ENCODE assay signal across 2 cellular contexts in the genomic region with DNA sequence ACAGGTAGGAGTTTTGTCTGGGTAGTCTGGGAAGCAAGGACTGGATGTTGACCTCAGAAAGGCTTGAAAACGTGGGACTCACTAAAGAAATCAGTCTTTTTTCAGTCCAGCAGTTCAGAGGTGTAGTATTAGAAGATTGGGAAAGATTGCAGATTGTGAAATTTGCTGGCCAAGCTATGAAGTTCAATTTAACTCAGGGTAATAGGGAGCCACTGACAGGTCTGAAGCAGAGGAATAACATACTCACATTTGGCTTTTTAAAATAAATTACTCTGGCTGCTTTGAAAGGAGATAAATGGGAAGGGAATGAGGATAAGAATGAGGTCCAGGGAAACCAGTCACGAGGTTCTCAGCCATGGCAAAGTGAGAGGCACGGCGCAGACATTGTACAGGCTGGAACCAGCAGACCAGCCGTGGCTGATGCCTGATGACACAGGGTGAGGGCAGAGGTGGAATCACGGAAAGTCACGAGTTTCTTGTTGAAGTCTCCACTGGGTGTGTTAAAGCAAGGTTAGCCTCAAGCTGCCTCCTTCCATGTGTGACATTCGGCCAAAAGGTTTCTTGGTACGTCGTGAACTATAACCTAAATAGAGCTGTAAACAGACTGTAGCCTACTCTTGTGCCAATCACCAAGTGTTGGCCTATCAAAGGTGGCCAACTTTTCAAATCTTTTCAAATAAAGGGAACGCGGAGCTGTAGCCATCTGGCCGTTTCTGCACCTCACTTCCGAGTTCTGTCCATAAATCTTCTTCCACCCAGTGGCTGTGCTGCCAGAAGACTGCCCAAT.
TF ChIP-seq lines count a peak whose summit lies in the region.

No MANE protein-coding gene starts in this region.

TF ChIP-seq in liver, 16 proteins besides CTCF, POLR2A, EP300 and RAD21 (continued from another document):
- TF ChIP-seq, protein P1, sequence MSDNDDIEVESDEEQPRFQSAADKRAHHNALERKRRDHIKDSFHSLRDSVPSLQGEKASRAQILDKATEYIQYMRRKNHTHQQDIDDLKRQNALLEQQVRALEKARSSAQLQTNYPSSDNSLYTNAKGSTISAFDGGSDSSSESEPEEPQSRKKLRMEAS (IDR thresholded peaks at IDR 0.05): peak; percentile 49
- TF ChIP-seq EGR1 (IDR thresholded peaks at IDR 0.05; ENCODE audit: low read depth in 2 of 2): no peak
- peak; percentile 65 for TF ChIP-seq YY1 (IDR thresholded peaks at IDR 0.05)
- TF ChIP-seq, protein P2, sequence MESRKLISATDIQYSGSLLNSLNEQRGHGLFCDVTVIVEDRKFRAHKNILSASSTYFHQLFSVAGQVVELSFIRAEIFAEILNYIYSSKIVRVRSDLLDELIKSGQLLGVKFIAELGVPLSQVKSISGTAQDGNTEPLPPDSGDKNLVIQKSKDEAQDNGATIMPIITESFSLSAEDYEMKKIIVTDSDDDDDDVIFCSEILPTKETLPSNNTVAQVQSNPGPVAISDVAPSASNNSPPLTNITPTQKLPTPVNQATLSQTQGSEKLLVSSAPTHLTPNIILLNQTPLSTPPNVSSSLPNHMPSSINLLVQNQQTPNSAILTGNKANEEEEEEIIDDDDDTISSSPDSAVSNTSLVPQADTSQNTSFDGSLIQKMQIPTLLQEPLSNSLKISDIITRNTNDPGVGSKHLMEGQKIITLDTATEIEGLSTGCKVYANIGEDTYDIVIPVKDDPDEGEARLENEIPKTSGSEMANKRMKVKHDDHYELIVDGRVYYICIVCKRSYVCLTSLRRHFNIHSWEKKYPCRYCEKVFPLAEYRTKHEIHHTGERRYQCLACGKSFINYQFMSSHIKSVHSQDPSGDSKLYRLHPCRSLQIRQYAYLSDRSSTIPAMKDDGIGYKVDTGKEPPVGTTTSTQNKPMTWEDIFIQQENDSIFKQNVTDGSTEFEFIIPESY (IDR thresholded peaks at IDR 0.05): peak; percentile 64
- TF ChIP-seq FOXA2 (IDR thresholded peaks at IDR 0.05): no peak
- TF ChIP-seq HNF4G (IDR thresholded peaks at IDR 0.05): peak; percentile 30
- no peak for TF ChIP-seq JUND (IDR thresholded peaks at IDR 0.05)
- no peak for TF ChIP-seq NR2F2 (IDR thresholded peaks at IDR 0.05)
- TF ChIP-seq, protein P3, sequence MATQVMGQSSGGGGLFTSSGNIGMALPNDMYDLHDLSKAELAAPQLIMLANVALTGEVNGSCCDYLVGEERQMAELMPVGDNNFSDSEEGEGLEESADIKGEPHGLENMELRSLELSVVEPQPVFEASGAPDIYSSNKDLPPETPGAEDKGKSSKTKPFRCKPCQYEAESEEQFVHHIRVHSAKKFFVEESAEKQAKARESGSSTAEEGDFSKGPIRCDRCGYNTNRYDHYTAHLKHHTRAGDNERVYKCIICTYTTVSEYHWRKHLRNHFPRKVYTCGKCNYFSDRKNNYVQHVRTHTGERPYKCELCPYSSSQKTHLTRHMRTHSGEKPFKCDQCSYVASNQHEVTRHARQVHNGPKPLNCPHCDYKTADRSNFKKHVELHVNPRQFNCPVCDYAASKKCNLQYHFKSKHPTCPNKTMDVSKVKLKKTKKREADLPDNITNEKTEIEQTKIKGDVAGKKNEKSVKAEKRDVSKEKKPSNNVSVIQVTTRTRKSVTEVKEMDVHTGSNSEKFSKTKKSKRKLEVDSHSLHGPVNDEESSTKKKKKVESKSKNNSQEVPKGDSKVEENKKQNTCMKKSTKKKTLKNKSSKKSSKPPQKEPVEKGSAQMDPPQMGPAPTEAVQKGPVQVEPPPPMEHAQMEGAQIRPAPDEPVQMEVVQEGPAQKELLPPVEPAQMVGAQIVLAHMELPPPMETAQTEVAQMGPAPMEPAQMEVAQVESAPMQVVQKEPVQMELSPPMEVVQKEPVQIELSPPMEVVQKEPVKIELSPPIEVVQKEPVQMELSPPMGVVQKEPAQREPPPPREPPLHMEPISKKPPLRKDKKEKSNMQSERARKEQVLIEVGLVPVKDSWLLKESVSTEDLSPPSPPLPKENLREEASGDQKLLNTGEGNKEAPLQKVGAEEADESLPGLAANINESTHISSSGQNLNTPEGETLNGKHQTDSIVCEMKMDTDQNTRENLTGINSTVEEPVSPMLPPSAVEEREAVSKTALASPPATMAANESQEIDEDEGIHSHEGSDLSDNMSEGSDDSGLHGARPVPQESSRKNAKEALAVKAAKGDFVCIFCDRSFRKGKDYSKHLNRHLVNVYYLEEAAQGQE (IDR thresholded peaks at IDR 0.05): peak; percentile 50
- no peak for TF ChIP-seq FOXA1 (IDR thresholded peaks at IDR 0.05)
- no peak for TF ChIP-seq TAF1 (conservative IDR thresholded peaks at IDR 0.05)
- TF ChIP-seq HNF4A (conservative IDR thresholded peaks at IDR 0.05): peak; percentile 68 to 79
- TF ChIP-seq, protein P4, sequence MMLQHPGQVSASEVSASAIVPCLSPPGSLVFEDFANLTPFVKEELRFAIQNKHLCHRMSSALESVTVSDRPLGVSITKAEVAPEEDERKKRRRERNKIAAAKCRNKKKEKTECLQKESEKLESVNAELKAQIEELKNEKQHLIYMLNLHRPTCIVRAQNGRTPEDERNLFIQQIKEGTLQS (IDR thresholded peaks at IDR 0.05): peak; percentile 19
- peak; percentile 84 for TF ChIP-seq SP1 (IDR thresholded peaks at IDR 0.05)
- TF ChIP-seq GABPA (IDR thresholded peaks at IDR 0.05 in 1 of 2, conservative IDR thresholded peaks at IDR 0.05 in 1 of 2): no peak

TF ChIP-seq in HepG2, 621 proteins besides CTCF, POLR2A, EP300 and RAD21 (continued from another document):
- TF ChIP-seq, protein P5, sequence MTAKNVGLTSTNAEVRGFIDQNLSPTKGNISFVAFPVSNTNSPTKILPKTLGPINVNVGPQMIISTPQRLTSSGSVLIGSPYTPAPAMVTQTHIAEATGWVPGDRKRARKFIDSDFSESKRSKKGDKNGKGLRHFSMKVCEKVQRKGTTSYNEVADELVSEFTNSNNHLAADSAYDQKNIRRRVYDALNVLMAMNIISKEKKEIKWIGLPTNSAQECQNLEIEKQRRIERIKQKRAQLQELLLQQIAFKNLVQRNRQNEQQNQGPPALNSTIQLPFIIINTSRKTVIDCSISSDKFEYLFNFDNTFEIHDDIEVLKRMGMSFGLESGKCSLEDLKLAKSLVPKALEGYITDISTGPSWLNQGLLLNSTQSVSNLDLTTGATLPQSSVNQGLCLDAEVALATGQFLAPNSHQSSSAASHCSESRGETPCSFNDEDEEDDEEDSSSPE (CRISPR knock-in tag; IDR thresholded peaks at IDR 0.05): no peak
- TF ChIP-seq MXD4 (CRISPR knock-in tag; IDR thresholded peaks at IDR 0.05) (no peak), FOXJ3 (CRISPR knock-in tag; IDR thresholded peaks at IDR 0.05; ENCODE audit: borderline replicate concordance) (no peak), HES4 (CRISPR knock-in tag; IDR thresholded peaks at IDR 0.05; ENCODE audit: borderline replicate concordance) (no peak), JDP2 (CRISPR knock-in tag; IDR thresholded peaks at IDR 0.05; ENCODE audit: borderline replicate concordance) (no peak), CAMTA2 (CRISPR knock-in tag; IDR thresholded peaks at IDR 0.05; ENCODE audit: borderline replicate concordance) (no peak), RARA (CRISPR knock-in tag; IDR thresholded peaks at IDR 0.05) (no peak)
- TF ChIP-seq, protein P6, sequence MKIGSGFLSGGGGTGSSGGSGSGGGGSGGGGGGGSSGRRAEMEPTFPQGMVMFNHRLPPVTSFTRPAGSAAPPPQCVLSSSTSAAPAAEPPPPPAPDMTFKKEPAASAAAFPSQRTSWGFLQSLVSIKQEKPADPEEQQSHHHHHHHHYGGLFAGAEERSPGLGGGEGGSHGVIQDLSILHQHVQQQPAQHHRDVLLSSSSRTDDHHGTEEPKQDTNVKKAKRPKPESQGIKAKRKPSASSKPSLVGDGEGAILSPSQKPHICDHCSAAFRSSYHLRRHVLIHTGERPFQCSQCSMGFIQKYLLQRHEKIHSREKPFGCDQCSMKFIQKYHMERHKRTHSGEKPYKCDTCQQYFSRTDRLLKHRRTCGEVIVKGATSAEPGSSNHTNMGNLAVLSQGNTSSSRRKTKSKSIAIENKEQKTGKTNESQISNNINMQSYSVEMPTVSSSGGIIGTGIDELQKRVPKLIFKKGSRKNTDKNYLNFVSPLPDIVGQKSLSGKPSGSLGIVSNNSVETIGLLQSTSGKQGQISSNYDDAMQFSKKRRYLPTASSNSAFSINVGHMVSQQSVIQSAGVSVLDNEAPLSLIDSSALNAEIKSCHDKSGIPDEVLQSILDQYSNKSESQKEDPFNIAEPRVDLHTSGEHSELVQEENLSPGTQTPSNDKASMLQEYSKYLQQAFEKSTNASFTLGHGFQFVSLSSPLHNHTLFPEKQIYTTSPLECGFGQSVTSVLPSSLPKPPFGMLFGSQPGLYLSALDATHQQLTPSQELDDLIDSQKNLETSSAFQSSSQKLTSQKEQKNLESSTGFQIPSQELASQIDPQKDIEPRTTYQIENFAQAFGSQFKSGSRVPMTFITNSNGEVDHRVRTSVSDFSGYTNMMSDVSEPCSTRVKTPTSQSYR (CRISPR knock-in tag; IDR thresholded peaks at IDR 0.05; ENCODE audit: borderline replicate concordance): no peak
- TF ChIP-seq, protein P4 (CRISPR knock-in tag; IDR thresholded peaks at IDR 0.05): no peak
- TF ChIP-seq, protein P7, sequence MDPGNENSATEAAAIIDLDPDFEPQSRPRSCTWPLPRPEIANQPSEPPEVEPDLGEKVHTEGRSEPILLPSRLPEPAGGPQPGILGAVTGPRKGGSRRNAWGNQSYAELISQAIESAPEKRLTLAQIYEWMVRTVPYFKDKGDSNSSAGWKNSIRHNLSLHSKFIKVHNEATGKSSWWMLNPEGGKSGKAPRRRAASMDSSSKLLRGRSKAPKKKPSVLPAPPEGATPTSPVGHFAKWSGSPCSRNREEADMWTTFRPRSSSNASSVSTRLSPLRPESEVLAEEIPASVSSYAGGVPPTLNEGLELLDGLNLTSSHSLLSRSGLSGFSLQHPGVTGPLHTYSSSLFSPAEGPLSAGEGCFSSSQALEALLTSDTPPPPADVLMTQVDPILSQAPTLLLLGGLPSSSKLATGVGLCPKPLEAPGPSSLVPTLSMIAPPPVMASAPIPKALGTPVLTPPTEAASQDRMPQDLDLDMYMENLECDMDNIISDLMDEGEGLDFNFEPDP (CRISPR knock-in tag; conservative IDR thresholded peaks at IDR 0.05): no peak
- TF ChIP-seq, protein P8, sequence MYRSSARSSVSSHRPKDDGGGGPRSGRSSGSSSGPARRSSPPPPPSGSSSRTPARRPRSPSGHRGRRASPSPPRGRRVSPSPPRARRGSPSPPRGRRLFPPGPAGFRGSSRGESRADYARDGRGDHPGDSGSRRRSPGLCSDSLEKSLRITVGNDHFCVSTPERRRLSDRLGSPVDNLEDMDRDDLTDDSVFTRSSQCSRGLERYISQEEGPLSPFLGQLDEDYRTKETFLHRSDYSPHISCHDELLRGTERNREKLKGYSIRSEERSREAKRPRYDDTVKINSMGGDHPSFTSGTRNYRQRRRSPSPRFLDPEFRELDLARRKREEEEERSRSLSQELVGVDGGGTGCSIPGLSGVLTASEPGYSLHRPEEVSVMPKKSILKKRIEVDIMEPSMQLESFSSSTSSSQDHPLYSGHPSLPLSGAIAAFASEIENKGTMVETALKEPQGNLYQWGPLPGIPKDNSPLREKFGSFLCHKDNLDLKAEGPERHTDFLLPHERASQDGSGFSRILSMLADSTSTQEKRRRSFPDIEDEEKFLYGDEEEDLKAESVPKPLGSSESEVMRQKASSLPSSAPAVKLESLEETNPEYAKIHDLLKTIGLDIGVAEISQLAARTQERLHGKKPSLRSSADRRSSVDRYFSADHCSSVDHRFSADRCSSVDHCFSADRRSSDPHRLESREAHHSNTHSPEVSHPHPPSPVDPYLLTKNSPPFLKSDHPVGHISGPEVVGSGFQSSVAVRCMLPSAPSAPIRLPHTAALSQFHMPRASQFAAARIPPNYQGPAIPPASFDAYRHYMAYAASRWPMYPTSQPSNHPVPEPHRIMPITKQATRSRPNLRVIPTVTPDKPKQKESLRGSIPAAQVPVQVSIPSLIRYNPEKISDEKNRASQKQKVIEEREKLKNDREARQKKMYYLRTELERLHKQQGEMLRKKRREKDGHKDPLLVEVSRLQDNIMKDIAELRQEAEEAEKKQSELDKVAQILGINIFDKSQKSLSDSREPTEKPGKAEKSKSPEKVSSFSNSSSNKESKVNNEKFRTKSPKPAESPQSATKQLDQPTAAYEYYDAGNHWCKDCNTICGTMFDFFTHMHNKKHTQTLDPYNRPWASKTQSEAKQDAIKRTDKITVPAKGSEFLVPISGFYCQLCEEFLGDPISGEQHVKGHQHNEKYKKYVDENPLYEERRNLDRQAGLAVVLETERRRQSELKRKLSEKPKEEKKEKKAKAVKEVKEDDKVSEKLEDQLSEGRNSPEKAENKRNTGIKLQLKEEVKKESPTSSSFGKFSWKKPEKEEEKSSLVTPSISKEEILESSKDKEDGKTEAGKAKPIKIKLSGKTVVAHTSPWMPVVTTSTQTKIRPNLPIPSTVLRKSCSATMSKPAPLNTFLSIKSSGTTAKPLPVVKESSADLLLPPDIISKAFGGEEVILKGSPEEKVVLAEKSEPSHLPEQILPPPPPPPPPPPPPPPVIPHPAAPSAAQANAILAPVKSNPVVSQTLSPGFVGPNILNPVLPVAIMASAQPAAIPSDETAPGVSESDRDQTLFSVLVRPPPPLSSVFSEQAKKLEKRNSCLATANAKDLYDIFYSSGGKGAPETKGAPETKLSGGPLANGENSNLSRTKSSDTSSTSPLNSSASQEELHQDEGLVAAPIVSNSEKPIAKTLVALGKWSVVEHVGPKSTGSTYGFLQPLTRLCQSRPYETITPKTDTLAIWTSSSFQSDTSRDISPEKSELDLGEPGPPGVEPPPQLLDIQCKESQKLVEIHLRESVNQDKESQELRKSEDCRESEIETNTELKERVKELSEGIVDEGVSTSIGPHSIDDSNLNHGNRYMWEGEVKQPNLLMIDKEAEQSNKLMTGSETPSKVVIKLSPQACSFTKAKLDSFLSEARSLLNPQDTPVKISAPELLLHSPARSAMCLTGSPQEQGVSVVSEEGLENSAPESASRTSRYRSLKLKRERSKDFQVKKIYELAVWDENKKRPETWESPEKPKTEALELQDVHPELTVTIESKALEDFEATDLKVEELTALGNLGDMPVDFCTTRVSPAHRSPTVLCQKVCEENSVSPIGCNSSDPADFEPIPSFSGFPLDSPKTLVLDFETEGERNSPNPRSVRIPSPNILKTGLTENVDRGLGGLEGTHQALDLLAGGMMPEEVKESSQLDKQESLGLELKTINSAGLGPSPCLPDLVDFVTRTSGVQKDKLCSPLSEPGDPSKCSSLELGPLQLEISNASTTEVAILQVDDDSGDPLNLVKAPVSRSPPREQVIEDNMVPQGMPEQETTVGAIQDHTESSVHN (CRISPR knock-in tag; IDR thresholded peaks at IDR 0.05): no peak
- TF ChIP-seq, protein P9, sequence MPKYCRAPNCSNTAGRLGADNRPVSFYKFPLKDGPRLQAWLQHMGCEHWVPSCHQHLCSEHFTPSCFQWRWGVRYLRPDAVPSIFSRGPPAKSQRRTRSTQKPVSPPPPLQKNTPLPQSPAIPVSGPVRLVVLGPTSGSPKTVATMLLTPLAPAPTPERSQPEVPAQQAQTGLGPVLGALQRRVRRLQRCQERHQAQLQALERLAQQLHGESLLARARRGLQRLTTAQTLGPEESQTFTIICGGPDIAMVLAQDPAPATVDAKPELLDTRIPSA (CRISPR knock-in tag; IDR thresholded peaks at IDR 0.05; ENCODE audit: borderline replicate concordance): no peak
TF ChIP-seq in HepG2: peak in this region for 0.
